Comparison of ENCODE assay signal across 13 cellular contexts in genomic region chr1:94716966-94717365, GRCh38.
"Had no signal": no experiment of that assay in that cellular context is flagged by ENCODE, and none has a peak within 500 bp of the region (broad histone marks: within the 10 kb centered on the region; RNA-seq: fewer than 3 reads in every experiment).

No MANE protein-coding gene starts in this region.

- H3K27ac ChIP-seq: body of pancreas, epithelial cell of prostate, lower lobe of right lung, right atrium auricular region, tibial artery, uterus had no signal

- DNase-seq: activated naive CD4-positive, alpha-beta T cell treated with anti-CD3 and anti-CD28 coated beads, Interleukin-2, amount 50 U/mL, for 16 hours; amniotic stem cell; body of pancreas; effector memory CD8-positive, alpha-beta T cell; hypothalamus; lower lobe of right lung; naive B cell; small intestine; tibial artery; uterus had no signal

- H3K27me3 ChIP-seq: body of pancreas, right atrium auricular region, tibial artery, uterus had no signal

- H3K9me3 ChIP-seq: body of pancreas, lower lobe of right lung, right atrium auricular region, tibial artery, uterus had no signal

- ATAC-seq: body of pancreas; effector memory CD8-positive, alpha-beta T cell; lower lobe of right lung; stimulated activated effector memory CD8-positive, alpha-beta T cell treated with anti-CD3 and anti-CD28 coated beads, Interleukin-12 subunit alpha, Interleukin-12 subunit beta, amount 100 ng/mL, for 72 hours had no signal

- H3K4me1 ChIP-seq: body of pancreas, tibial artery, uterus had no signal

- H3K4me3 ChIP-seq: body of pancreas, lower lobe of right lung, right atrium auricular region, tibial artery, uterus had no signal

- H3K36me3 ChIP-seq: lower lobe of right lung, right atrium auricular region, tibial artery, uterus had no signal
